23 cellular contexts compared by ENCODE assay signal in the genomic region with DNA sequence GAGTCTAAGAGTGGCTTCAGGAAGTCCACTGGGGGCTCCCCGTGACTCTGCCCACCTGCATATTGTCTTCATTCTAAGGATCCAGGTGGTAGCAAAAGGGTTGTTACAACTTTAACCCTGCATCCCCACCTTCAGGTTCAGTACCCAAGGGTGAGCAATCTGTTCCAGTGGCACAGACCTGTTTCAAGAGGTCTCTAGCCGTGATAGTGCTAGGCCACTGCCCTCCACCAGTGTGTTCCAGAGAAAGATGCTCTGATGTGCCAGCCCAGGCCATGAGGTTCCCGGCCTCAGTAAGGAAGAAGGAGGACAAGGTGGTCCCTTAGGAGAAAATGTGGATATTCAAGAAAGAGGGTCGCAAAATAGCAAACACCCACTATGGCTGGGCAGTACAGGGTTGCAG.
DNase-seq lines count a peak whose midpoint lies in the region; ATAC-seq and TF ChIP-seq lines count a peak whose summit lies in the region.
"Had no signal": no experiment of that assay in that cellular context is flagged by ENCODE, and none has a peak within 500 bp of the region (broad histone marks: within the 10 kb centered on the region; RNA-seq: fewer than 3 reads in every experiment).

No MANE protein-coding gene starts in this region.

- CTCF ChIA-PET in WTC11 (lab: Charles Lee) = no interaction called here

- no peaks in the 10 kb centered on the region for H3K36me3 ChIP-seq in mesendoderm (ENCODE audit: control insufficient read depth, insufficient read depth, low read length)
- H3K36me3 ChIP-seq: heart right ventricle, sigmoid colon had no signal

- H3K4me3 ChIP-seq in mesendoderm (ENCODE audit: low read length) = no peak overlapping the region
- H3K4me3 ChIP-seq: heart right ventricle, sigmoid colon had no signal

- no peak for DNase-seq in activated naive CD8-positive, alpha-beta T cell treated with anti-CD3 and anti-CD28 coated beads, Interleukin-2, amount 50 U/mL, for 24 hours
- no peak for DNase-seq in activated naive CD8-positive, alpha-beta T cell treated with anti-CD3 and anti-CD28 coated beads for 36 hours
- DNase-seq in WTC11 (ENCODE audit: low spot score) = no peak
- DNase-seq in mesendoderm = no peak
- DNase-seq in foreskin melanocyte = no peak
- DNase-seq: activated CD4-positive, alpha-beta T cell treated with anti-CD3 and anti-CD28 coated beads, Interleukin-2, amount 50 U/mL, for 1 hour; GDM1; heart right ventricle; midbrain; NCI-H1105; NCI-H2029; NCI-H226; sigmoid colon; stimulated activated CD4-positive, alpha-beta T cell treated with anti-CD3 and anti-CD28 coated beads, Interleukin-15, amount 100 ng/mL, for 24 hours; T-helper 9 cell had no signal

- no peak overlapping the region for H2AK5ac ChIP-seq in mesendoderm (ENCODE audit: low read length)

- no peak overlapping the region for H2BK5ac ChIP-seq in mesendoderm (ENCODE audit: low read length)

- H3K36me3 Mint-ChIP-seq in activated naive CD8-positive, alpha-beta T cell treated with anti-CD3 and anti-CD28 coated beads, Interleukin-2, amount 50 U/mL, for 24 hours (ENCODE audit: low read depth) = no peaks in the 10 kb centered on the region
- H3K36me3 Mint-ChIP-seq in activated naive CD8-positive, alpha-beta T cell treated with anti-CD3 and anti-CD28 coated beads for 36 hours = no peaks in the 10 kb centered on the region
- H3K36me3 Mint-ChIP-seq in WTC11 = no peaks in the 10 kb centered on the region
- H3K36me3 Mint-ChIP-seq: activated naive CD8-positive, alpha-beta T cell had no signal

- peak; percentile 54 for ATAC-seq in activated naive CD8-positive, alpha-beta T cell treated with anti-CD3 and anti-CD28 coated beads, Interleukin-2, amount 50 U/mL, for 24 hours
- ATAC-seq in GM18511 (IDR thresholded peaks at IDR 0.05; ENCODE audit: unreplicated experiment) (peak; percentile 16), WTC11 (no peak), HG03565 (IDR thresholded peaks at IDR 0.05; ENCODE audit: unreplicated experiment) (no peak), GM18519 (IDR thresholded peaks at IDR 0.05; ENCODE audit: low FRiP score, unreplicated experiment) (no peak)
- ATAC-seq: heart right ventricle had no signal

- no peak overlapping the region for H3K56ac ChIP-seq in mesendoderm (ENCODE audit: low read length)

- H4K5ac ChIP-seq in mesendoderm (ENCODE audit: low read length) = no peak overlapping the region

- peak overlapping the region; percentile 57 for H3K23ac ChIP-seq in mesendoderm (ENCODE audit: low read length)

- H3K79me2 ChIP-seq in mesendoderm (ENCODE audit: control insufficient read depth, insufficient read depth, low read length) = peaks cover 93% of the 10 kb centered on the region

- no peaks in the 10 kb centered on the region for H3K27me3 ChIP-seq in mesendoderm (ENCODE audit: insufficient read depth, low read length, poor library complexity)
- H3K27me3 ChIP-seq: heart right ventricle, sigmoid colon had no signal

- H3K4me1 ChIP-seq in mesendoderm (ENCODE audit: control insufficient read depth, low read depth, low read length) = peaks cover 25% of the 10 kb centered on the region

- WGBS in mesendoderm (ENCODE audit: extremely low coverage, insufficient coverage, low lambda C conversion rate) = no CpG with 5 or more reads among the region's 4 CpGs

- no peak overlapping the region for H3K27ac ChIP-seq in mesendoderm (ENCODE audit: low read depth, low read length)
- H3K27ac ChIP-seq: 22Rv1 had no signal

- POLR2A ChIA-PET in WTC11 (lab: Charles Lee) = interaction anchor here (0.5 kb wide), 1 partner anchor 183 kb away, joined by 3 read pairs; no protein-coding TSS in a partner anchor

- H3K79me1 ChIP-seq in mesendoderm (ENCODE audit: low read length) = peaks cover 45% of the 10 kb centered on the region

- no peaks in the 10 kb centered on the region for H3K27me3 Mint-ChIP-seq in activated naive CD8-positive, alpha-beta T cell treated with anti-CD3 and anti-CD28 coated beads, Interleukin-2, amount 50 U/mL, for 24 hours
- no peaks in the 10 kb centered on the region for H3K27me3 Mint-ChIP-seq in activated naive CD8-positive, alpha-beta T cell treated with anti-CD3 and anti-CD28 coated beads for 36 hours
- no peaks in the 10 kb centered on the region for H3K27me3 Mint-ChIP-seq in WTC11 (ENCODE audit: low read depth)
- H3K27me3 Mint-ChIP-seq: activated naive CD8-positive, alpha-beta T cell; type B pancreatic cell had no signal

- TF ChIP-seq CTCF in WTC11 (IDR thresholded peaks at IDR 0.05) = no peak

- no peak overlapping the region for H3K18ac ChIP-seq in mesendoderm (ENCODE audit: low read length)

- no peak overlapping the region for H4K8ac ChIP-seq in mesendoderm (ENCODE audit: low read depth, low read length)

- no peak overlapping the region for H3K9ac ChIP-seq in mesendoderm (ENCODE audit: low read length)

- peaks cover 41% of the 10 kb centered on the region for H3K4me1 Mint-ChIP-seq in activated naive CD8-positive, alpha-beta T cell treated with anti-CD3 and anti-CD28 coated beads, Interleukin-2, amount 50 U/mL, for 24 hours
- peaks cover 51% of the 10 kb centered on the region for H3K4me1 Mint-ChIP-seq in activated naive CD8-positive, alpha-beta T cell treated with anti-CD3 and anti-CD28 coated beads for 36 hours
- peaks cover 74% of the 10 kb centered on the region for H3K4me1 Mint-ChIP-seq in WTC11

- H3K27ac Mint-ChIP-seq in activated naive CD8-positive, alpha-beta T cell treated with anti-CD3 and anti-CD28 coated beads, Interleukin-2, amount 50 U/mL, for 24 hours = no peak overlapping the region
- no peak overlapping the region for H3K27ac Mint-ChIP-seq in activated naive CD8-positive, alpha-beta T cell treated with anti-CD3 and anti-CD28 coated beads for 36 hours
- 0 out of 2 replicates have a peak overlapping the region, but pooled peaks have one; percentile 42 for H3K27ac Mint-ChIP-seq in WTC11
- H3K27ac Mint-ChIP-seq: activated T-helper 2 cell treated with anti-CD3 and anti-CD28 coated beads, Interferon-gamma antibody, Interleukin-2, Interleukin-4, amounts not matched to agents 10 μg/mL and 5 μg/mL and 100 μg/mL, durations not matched to agents 14 hours and 24 hours and 36 hours had no signal

- no peak overlapping the region for H3K4me3 Mint-ChIP-seq in activated naive CD8-positive, alpha-beta T cell treated with anti-CD3 and anti-CD28 coated beads, Interleukin-2, amount 50 U/mL, for 24 hours
- no peak overlapping the region for H3K4me3 Mint-ChIP-seq in activated naive CD8-positive, alpha-beta T cell treated with anti-CD3 and anti-CD28 coated beads for 36 hours
- no peak overlapping the region for H3K4me3 Mint-ChIP-seq in WTC11
- H3K4me3 Mint-ChIP-seq: nephron, type B pancreatic cell had no signal

- no peak overlapping the region for H2BK15ac ChIP-seq in mesendoderm (replicated peaks; ENCODE audit: low read depth)

- no peaks in the 10 kb centered on the region for H3K9me3 Mint-ChIP-seq in activated naive CD8-positive, alpha-beta T cell treated with anti-CD3 and anti-CD28 coated beads, Interleukin-2, amount 50 U/mL, for 24 hours
- no peaks in the 10 kb centered on the region for H3K9me3 Mint-ChIP-seq in activated naive CD8-positive, alpha-beta T cell treated with anti-CD3 and anti-CD28 coated beads for 36 hours
- no peaks in the 10 kb centered on the region for H3K9me3 Mint-ChIP-seq in WTC11
- H3K9me3 Mint-ChIP-seq: activated T-helper 2 cell treated with anti-CD3 and anti-CD28 coated beads, Interferon-gamma antibody, Interleukin-2, Interleukin-4, amounts not matched to agents 10 μg/mL and 5 μg/mL and 100 μg/mL, durations not matched to agents 14 hours and 24 hours and 36 hours; nephron had no signal

- H2BK120ac ChIP-seq in mesendoderm (ENCODE audit: low read depth, low read length) = no peak overlapping the region

- no peak overlapping the region for H3K4me2 ChIP-seq in mesendoderm (ENCODE audit: low read length)

- no peak overlapping the region for H3K4ac ChIP-seq in mesendoderm (ENCODE audit: low read depth, low read length)

TF ChIP-seq in WTC11, 78 proteins besides CTCF, POLR2A, EP300 and RAD21 (continues in another document):
- TF ChIP-seq ESRRA (CRISPR knock-in tag; IDR thresholded peaks at IDR 0.05; ENCODE audit: borderline replicate concordance) (no peak), AR (CRISPR knock-in tag; IDR thresholded peaks at IDR 0.05) (no peak)
- TF ChIP-seq, protein P1, sequence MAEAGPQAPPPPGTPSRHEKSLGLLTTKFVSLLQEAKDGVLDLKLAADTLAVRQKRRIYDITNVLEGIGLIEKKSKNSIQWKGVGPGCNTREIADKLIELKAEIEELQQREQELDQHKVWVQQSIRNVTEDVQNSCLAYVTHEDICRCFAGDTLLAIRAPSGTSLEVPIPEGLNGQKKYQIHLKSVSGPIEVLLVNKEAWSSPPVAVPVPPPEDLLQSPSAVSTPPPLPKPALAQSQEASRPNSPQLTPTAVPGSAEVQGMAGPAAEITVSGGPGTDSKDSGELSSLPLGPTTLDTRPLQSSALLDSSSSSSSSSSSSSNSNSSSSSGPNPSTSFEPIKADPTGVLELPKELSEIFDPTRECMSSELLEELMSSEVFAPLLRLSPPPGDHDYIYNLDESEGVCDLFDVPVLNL (CRISPR knock-in tag; IDR thresholded peaks at IDR 0.05; ENCODE audit: borderline replicate concordance, low read depth) = no peak

Comparison
In these comparisons a context has a peak if more than half of its experiments do, and no peak if none do; other contexts are left out.
1. ATAC-seq: peak in activated naive CD8-positive, alpha-beta T cell treated with anti-CD3 and anti-CD28 coated beads, Interleukin-2, amount 50 U/mL, for 24 hours (single experiment) and GM18511 (single experiment); none in WTC11 (single experiment), HG03565 (single experiment) and GM18519 (single experiment).